Comparison of ENCODE assay signal across 1 cellular context in genomic region chr6:157867155-157867559, GRCh38.
A peak's percentile ranks its signal among the peaks of the same experiment; 100 is the strongest.
TF ChIP-seq lines count a peak whose summit lies in the region.

No MANE protein-coding gene starts in this region.

TF ChIP-seq in K562, 482 proteins besides CTCF, POLR2A, EP300 and RAD21 (continued from another document):
- TF ChIP-seq MGA (IDR thresholded peaks at IDR 0.05) (no peak), FOS (IDR thresholded peaks at IDR 0.05; ENCODE audit: extremely low read depth, insufficient read length) (peak; percentile 36), ADNP (tag; IDR thresholded peaks at IDR 0.05) (peak; percentile 91), E2F5 (CRISPR knock-in tag; IDR thresholded peaks at IDR 0.05) (no peak), ZBTB40 (IDR thresholded peaks at IDR 0.05) (peak; percentile 29; the same call in 1 of the 2 replicates), ZBTB40 (CRISPR knock-in tag; IDR thresholded peaks at IDR 0.05) (no peak), SMARCE1 (IDR thresholded peaks at IDR 0.05) (peak; percentile 86), MTA1 (IDR thresholded peaks at IDR 0.05; ENCODE audit: borderline replicate concordance) (peak; percentile 42; the same call in 1 of the 2 replicates), EP400 (IDR thresholded peaks at IDR 0.05) (peak; percentile 44; the same call in 1 of the 2 replicates)
